In genomic region chr11:13970986-13971385, GRCh38 we compare ENCODE assay signal across 8 cellular contexts.
DNase-seq lines count a peak whose midpoint lies in the region; ATAC-seq, FAIRE-seq and TF ChIP-seq lines count a peak whose summit lies in the region.

No MANE protein-coding gene starts in this region.

- TF ChIP-seq CTCF in D721Med (IDR thresholded peaks at IDR 0.05; ENCODE audit: insufficient read depth, missing control alignments) = peak; percentile 61
- peak; percentile 36 for TF ChIP-seq CTCF in HFF-Myc (IDR thresholded peaks at IDR 0.05; ENCODE audit: low read depth, low read length, missing control alignments)
- TF ChIP-seq CTCF in VCaP (conservative IDR thresholded peaks at IDR 0.05) = peak; percentile 80

- FAIRE-seq in D721Med (lab: Jason Lieb, UNC) (no peak), GM19239 (lab: Jason Lieb, UNC) (no peak)

- DNase-seq in D721Med (ENCODE audit: insufficient read length, low spot score) (no peak), HFF-Myc (ENCODE audit: extremely low read depth, low read depth) (no peak), left kidney (ENCODE audit: low read depth, low spot score) (peak; percentile 72), inferior parietal cortex (ENCODE audit: extremely low spot score) (no peak), superior temporal gyrus (ENCODE audit: extremely low spot score) (no peak), GM19239 (ENCODE audit: insufficient read length, low spot score) (no peak)

- no peak overlapping the region for H3K4me3 ChIP-seq in HFF-Myc (replicated peaks; ENCODE audit: low read depth, low read length)

- no peak overlapping the region for H3K27ac ChIP-seq in VCaP

- no peak for ATAC-seq in HG02623 (IDR thresholded peaks at IDR 0.05; ENCODE audit: unreplicated experiment)
